In the genomic region with DNA sequence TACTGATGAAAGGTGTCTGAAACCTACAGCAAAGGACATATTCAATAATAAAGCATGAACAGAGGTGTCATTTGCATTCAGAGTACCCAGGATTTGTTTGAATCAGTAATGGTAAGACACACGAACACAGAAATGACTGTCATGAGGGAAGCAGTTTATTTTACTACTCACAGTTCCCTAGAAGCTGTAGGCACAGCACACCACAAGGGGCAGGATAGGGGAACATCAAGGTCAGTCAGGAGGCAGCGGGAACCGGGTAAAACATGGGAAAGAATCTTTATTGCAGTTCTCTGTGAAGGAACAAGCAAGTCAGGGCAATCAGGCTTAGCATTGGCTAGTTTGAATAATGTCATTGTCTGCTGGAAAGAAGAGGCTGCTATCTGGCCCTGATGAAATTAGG, we compare ENCODE assay signal across 1 cellular context.
TF ChIP-seq lines count a peak whose summit lies in the region.

No MANE protein-coding gene starts in this region.

TF ChIP-seq in GM12878, 131 proteins besides CTCF, POLR2A, EP300 and RAD21 (continued from another document):
- TF ChIP-seq MYB (IDR thresholded peaks at IDR 0.05; ENCODE audit: borderline replicate concordance, low read depth, low read length) (no peak), TCF12 (IDR thresholded peaks at IDR 0.05; ENCODE audit: low read depth, low read length) (no peak), HDAC6 (IDR thresholded peaks at IDR 0.05; ENCODE audit: unreplicated experiment) (no peak)
TF ChIP-seq in GM12878: peak in this region for 0.
